In genomic region chr4:38968668-38969067, GRCh38 we compare ENCODE assay signal across 11 cellular contexts.
DNase-seq lines count a peak whose midpoint lies in the region; ATAC-seq and TF ChIP-seq lines count a peak whose summit lies in the region.
"Had no signal": no experiment of that assay in that cellular context is flagged by ENCODE, and none has a peak within 500 bp of the region (broad histone marks: within the 10 kb centered on the region; RNA-seq: fewer than 3 reads in every experiment).

No MANE protein-coding gene starts in this region.

- no peaks in the 10 kb centered on the region for H3K9me3 Mint-ChIP-seq in Calu3 (ENCODE audit: low read depth, unreplicated experiment)
- no peaks in the 10 kb centered on the region for H3K9me3 Mint-ChIP-seq in memory B cell
- H3K9me3 Mint-ChIP-seq: CD8-positive, alpha-beta memory T cell had no signal

- H3K27me3 Mint-ChIP-seq in Calu3 (ENCODE audit: unreplicated experiment), result no peaks in the 10 kb centered on the region
- H3K27me3 Mint-ChIP-seq in T-helper 17 cell, result no peaks in the 10 kb centered on the region
- H3K27me3 Mint-ChIP-seq in memory B cell, result no peaks in the 10 kb centered on the region
- H3K27me3 Mint-ChIP-seq: CD8-positive, alpha-beta memory T cell had no signal

- no peak for TF ChIP-seq CTCF in Calu3 (IDR thresholded peaks at IDR 0.05; ENCODE audit: unreplicated experiment)

- H3K36me3 Mint-ChIP-seq in Calu3 (ENCODE audit: insufficient read depth, unreplicated experiment) (peaks cover 12% of the 10 kb centered on the region), T-helper 17 cell (ENCODE audit: low read depth) (peaks cover 18% of the 10 kb centered on the region), memory B cell (peaks cover 49% of the 10 kb centered on the region)

- H3K4me1 Mint-ChIP-seq in Calu3 (ENCODE audit: low read depth, unreplicated experiment) (peaks cover 13% of the 10 kb centered on the region), T-helper 17 cell (peaks cover 2% of the 10 kb centered on the region), memory B cell (peaks cover 5% of the 10 kb centered on the region)

- DNase-seq in Calu3, result no peak
- no peak for DNase-seq in T-helper 17 cell
- no peak for DNase-seq in memory B cell (ENCODE audit: low spot score in 2 of 2)
- DNase-seq in activated naive CD4-positive, alpha-beta T cell (lab: John Stamatoyannopoulos, UW), result no peak
- no peak for DNase-seq in activated naive CD4-positive, alpha-beta T cell treated with Interleukin-2 at 50 U/mL for 16 hours
- DNase-seq in NCI-H524 (lab: John Stamatoyannopoulos, UW), result no peak
- DNase-seq: Caco-2; CD8-positive, alpha-beta memory T cell; DMS53; GF-D8 had no signal

- CTCF ChIA-PET in Calu3 (lab: Charles Lee), result no interaction called here

- no peaks in the 10 kb centered on the region for H3K9me3 ChIP-seq in T-helper 17 cell (ENCODE audit: control insufficient read depth, low read length, poor library complexity, severe bottlenecking)
- H3K9me3 ChIP-seq: Caco-2, HAP-1 had no signal

- peak overlapping the region; percentile 20 for H3K27ac Mint-ChIP-seq in Calu3 (ENCODE audit: unreplicated experiment)
- H3K27ac Mint-ChIP-seq in T-helper 17 cell, result peak overlapping the region; percentile 61
- peak overlapping the region; percentile 42 for H3K27ac Mint-ChIP-seq in memory B cell

- intact Hi-C loops in Calu3 (cut with micrococcal nuclease; ENCODE audit: unreplicated experiment), result no loop called here

- H3K4me3 Mint-ChIP-seq in Calu3 (ENCODE audit: low read depth, unreplicated experiment) (no peak overlapping the region), T-helper 17 cell (no peak overlapping the region), memory B cell (no peak overlapping the region)
- H3K4me3 Mint-ChIP-seq: CD8-positive, alpha-beta memory T cell had no signal

- no TSS peak for BruUV-seq in Calu3 (replicated peaks; lab: Mats Ljungman, UMichigan)

- ATAC-seq in T-helper 17 cell (no peak), memory B cell (ENCODE audit: low read depth) (no peak)
